32 cellular contexts compared by ENCODE assay signal in genomic region chr2:121228521-121228920, GRCh38. TPM values are rescaled to one million over a fixed set of nuclear protein-coding genes. Genes with fewer than 3 reads are reported as not detected.
"Had no signal": no experiment of that assay in that cellular context is flagged by ENCODE, and none has a peak within 500 bp of the region (broad histone marks: within the 10 kb centered on the region; RNA-seq: fewer than 3 reads in every experiment).

No MANE protein-coding gene starts in this region.

- H3K4me1 ChIP-seq: ascending aorta, heart left ventricle, prostate gland, sigmoid colon, tibial artery had no signal

- H3K9me3 ChIP-seq: ascending aorta, heart left ventricle, ovary, prostate gland, sigmoid colon, tibial artery had no signal

- H3K27ac Mint-ChIP-seq: activated CD4-positive, alpha-beta memory T cell treated with anti-CD3 and anti-CD28 coated beads for 36 hours; activated CD4-positive, alpha-beta T cell treated with anti-CD3 and anti-CD28 coated beads, Interleukin-2, amount 10 ng/mL, durations not matched to agents 24 days and 14 days; activated naive CD4-positive, alpha-beta T cell treated with anti-CD3 and anti-CD28 coated beads, Interleukin-2, amount 10 ng/mL, durations not matched to agents 7 days and 5 days; activated naive CD8-positive, alpha-beta T cell treated with anti-CD3 and anti-CD28 coated beads, Interleukin-2, amount 10 ng/mL, durations not matched to agents 7 days and 5 days; activated T-helper 1 cell treated with anti-CD3 and anti-CD28 coated beads, Interleukin-12 subunit alpha, Interleukin-12 subunit beta, Interleukin-2, Interleukin-4 antibody, amounts not matched to agents 30 ng/mL and 10 ng/mL and 1 ng/mL, durations not matched to agents 14 hours and 24 hours and 36 hours; immature natural killer cell; mesothelial cell of epicardium; nephron progenitor cell; stimulated activated memory B cell treated with anti-CD40 and anti-IgM and Interleukin-4, amounts not matched to agents 10 μg/mL and 1 μg/mL and 100 μg/mL, for 72 hours; stimulated activated naive CD8-positive, alpha-beta T cell treated with anti-CD3 and anti-CD28 coated beads, Interleukin-15, amount 100 ng/mL, for 72 hours; T-helper 1 cell treated with Interleukin-12 subunit alpha and Interleukin-12 subunit beta and Interleukin-4 antibody, amounts not matched to agents 30 μg/mL and 1 μg/mL, for 36 hours had no signal

- DNase-seq: activated CD4-positive, alpha-beta memory T cell treated with anti-CD3 and anti-CD28 coated beads for 36 hours; activated CD4-positive, alpha-beta T cell treated with anti-CD3 and anti-CD28 coated beads, Interleukin-2, amount 10 ng/mL, durations not matched to agents 24 days and 14 days; activated CD8-positive, alpha-beta memory T cell treated with anti-CD3 and anti-CD28 coated beads, Interleukin-2, amount 50 U/mL, for 4 hours; activated naive CD4-positive, alpha-beta T cell treated with anti-CD3 and anti-CD28 coated beads, Interleukin-2, amount 10 ng/mL, durations not matched to agents 7 days and 5 days; activated naive CD8-positive, alpha-beta T cell treated with anti-CD3 and anti-CD28 coated beads, Interleukin-2, amount 10 ng/mL, durations not matched to agents 7 days and 5 days; activated T-cell treated with anti-CD3 and anti-CD28 coated beads, Interleukin-2, amount 50 U/mL, for 1 hour; foreskin fibroblast; immature natural killer cell; naive B cell; nephron progenitor cell; ovary; sigmoid colon; stimulated activated CD4-positive, alpha-beta T cell treated with anti-CD3 and anti-CD28 coated beads, Interleukin-1b, Interleukin-23, amount 100 ng/mL, for 48 hours; stimulated activated CD4-positive, alpha-beta T cell treated with anti-CD3 and anti-CD28 coated beads, Interleukin-4, amount 100 ng/mL, for 4 hours; stimulated activated CD8-positive, alpha-beta memory T cell treated with anti-CD3 and anti-CD28 coated beads, Interleukin-4, amount 100 ng/mL, for 48 hours; stimulated activated naive CD8-positive, alpha-beta T cell treated with anti-CD3 and anti-CD28 coated beads, Interleukin-15, amount 100 ng/mL, for 72 hours; SW 1271; T-helper 9 cell; WERI-Rb-1 had no signal

- H3K9me3 Mint-ChIP-seq: activated CD4-positive, alpha-beta memory T cell treated with anti-CD3 and anti-CD28 coated beads for 36 hours; activated CD4-positive, alpha-beta T cell treated with anti-CD3 and anti-CD28 coated beads, Interleukin-2, amount 10 ng/mL, durations not matched to agents 24 days and 14 days; activated naive CD8-positive, alpha-beta T cell treated with anti-CD3 and anti-CD28 coated beads, Interleukin-2, amount 10 ng/mL, durations not matched to agents 7 days and 5 days; activated T-helper 1 cell treated with anti-CD3 and anti-CD28 coated beads, Interleukin-12 subunit alpha, Interleukin-12 subunit beta, Interleukin-2, Interleukin-4 antibody, amounts not matched to agents 30 ng/mL and 10 ng/mL and 1 ng/mL, durations not matched to agents 14 hours and 24 hours and 36 hours; immature natural killer cell; mesothelial cell of epicardium; nephron progenitor cell; stimulated activated memory B cell treated with anti-CD40 and anti-IgM and Interleukin-4, amounts not matched to agents 10 μg/mL and 1 μg/mL and 100 μg/mL, for 72 hours; T-helper 1 cell treated with Interleukin-12 subunit alpha and Interleukin-12 subunit beta and Interleukin-4 antibody, amounts not matched to agents 30 μg/mL and 1 μg/mL, for 36 hours had no signal

- H3K36me3 Mint-ChIP-seq: activated CD4-positive, alpha-beta memory T cell treated with anti-CD3 and anti-CD28 coated beads for 36 hours; activated naive CD4-positive, alpha-beta T cell treated with anti-CD3 and anti-CD28 coated beads, Interleukin-2, amount 10 ng/mL, durations not matched to agents 7 days and 5 days; activated naive CD8-positive, alpha-beta T cell treated with anti-CD3 and anti-CD28 coated beads, Interleukin-2, amount 10 ng/mL, durations not matched to agents 7 days and 5 days; brain; immature natural killer cell; mesothelial cell of epicardium; naive B cell had no signal

- H3K4me1 Mint-ChIP-seq: activated CD4-positive, alpha-beta T cell treated with anti-CD3 and anti-CD28 coated beads, Interleukin-2, amount 10 ng/mL, durations not matched to agents 24 days and 14 days; activated naive CD4-positive, alpha-beta T cell treated with anti-CD3 and anti-CD28 coated beads, Interleukin-2, amount 10 ng/mL, durations not matched to agents 7 days and 5 days; activated naive CD8-positive, alpha-beta T cell treated with anti-CD3 and anti-CD28 coated beads, Interleukin-2, amount 10 ng/mL, durations not matched to agents 7 days and 5 days; immature natural killer cell; mesothelial cell of epicardium; naive B cell; stimulated activated memory B cell treated with anti-CD40 and anti-IgM and Interleukin-4, amounts not matched to agents 10 μg/mL and 1 μg/mL and 100 μg/mL, for 72 hours; stimulated activated naive CD8-positive, alpha-beta T cell treated with anti-CD3 and anti-CD28 coated beads, Interleukin-15, amount 100 ng/mL, for 72 hours had no signal

- ATAC-seq: activated CD4-positive, CD25-positive, alpha-beta regulatory T cell treated with anti-CD3 and anti-CD28 coated beads, Interleukin-2, amount 50 U/mL, for 24 hours; heart left ventricle; stimulated activated memory B cell treated with anti-CD40 and anti-IgM and Interleukin-4, amounts not matched to agents 10 μg/mL and 1 μg/mL and 100 μg/mL, for 72 hours; stimulated activated naive CD8-positive, alpha-beta T cell treated with anti-CD3 and anti-CD28 coated beads, Interleukin-15, amount 100 ng/mL, for 72 hours had no signal

- H3K27ac ChIP-seq: ascending aorta, cardiac muscle cell, coronary artery, heart left ventricle, ovary, prostate gland, sigmoid colon, tibial artery had no signal

- H3K27me3 Mint-ChIP-seq: activated CD4-positive, alpha-beta memory T cell treated with anti-CD3 and anti-CD28 coated beads for 36 hours; activated CD4-positive, alpha-beta T cell treated with anti-CD3 and anti-CD28 coated beads, Interleukin-2, amount 10 ng/mL, durations not matched to agents 24 days and 14 days; activated naive CD4-positive, alpha-beta T cell treated with anti-CD3 and anti-CD28 coated beads, Interleukin-2, amount 10 ng/mL, durations not matched to agents 7 days and 5 days; activated naive CD8-positive, alpha-beta T cell treated with anti-CD3 and anti-CD28 coated beads, Interleukin-2, amount 10 ng/mL, durations not matched to agents 7 days and 5 days; naive B cell; stimulated activated memory B cell treated with anti-CD40 and anti-IgM and Interleukin-4, amounts not matched to agents 10 μg/mL and 1 μg/mL and 100 μg/mL, for 72 hours; stimulated activated naive CD8-positive, alpha-beta T cell treated with anti-CD3 and anti-CD28 coated beads, Interleukin-15, amount 100 ng/mL, for 72 hours had no signal

- H3K4me3 Mint-ChIP-seq: activated CD4-positive, alpha-beta memory T cell treated with anti-CD3 and anti-CD28 coated beads for 36 hours; activated CD4-positive, alpha-beta T cell treated with anti-CD3 and anti-CD28 coated beads, Interleukin-2, amount 10 ng/mL, durations not matched to agents 24 days and 14 days; activated naive CD4-positive, alpha-beta T cell treated with anti-CD3 and anti-CD28 coated beads, Interleukin-2, amount 10 ng/mL, durations not matched to agents 7 days and 5 days; activated naive CD8-positive, alpha-beta T cell treated with anti-CD3 and anti-CD28 coated beads, Interleukin-2, amount 10 ng/mL, durations not matched to agents 7 days and 5 days; activated T-helper 1 cell treated with anti-CD3 and anti-CD28 coated beads, Interleukin-12 subunit alpha, Interleukin-12 subunit beta, Interleukin-2, Interleukin-4 antibody, amounts not matched to agents 30 ng/mL and 10 ng/mL and 1 ng/mL, durations not matched to agents 14 hours and 24 hours and 36 hours; brain; immature natural killer cell; mesothelial cell of epicardium; naive B cell; nephron progenitor cell; stimulated activated memory B cell treated with anti-CD40 and anti-IgM and Interleukin-4, amounts not matched to agents 10 μg/mL and 1 μg/mL and 100 μg/mL, for 72 hours; stimulated activated naive CD8-positive, alpha-beta T cell treated with anti-CD3 and anti-CD28 coated beads, Interleukin-15, amount 100 ng/mL, for 72 hours; T-helper 1 cell treated with Interleukin-12 subunit alpha and Interleukin-12 subunit beta and Interleukin-4 antibody, amounts not matched to agents 30 μg/mL and 1 μg/mL, for 36 hours had no signal

- H3K4me3 ChIP-seq: ascending aorta, cardiac muscle cell, coronary artery, heart left ventricle, ovary, prostate gland, sigmoid colon, tibial artery had no signal

- H3K36me3 ChIP-seq: ascending aorta, cardiac muscle cell, heart left ventricle, ovary, prostate gland, sigmoid colon had no signal

- H3K27me3 ChIP-seq: ascending aorta, cardiac muscle cell, ovary, sigmoid colon had no signal

RNA-seq across cellular contexts. Expression of gene TFCP2L1, which starts 56.5 kb away (rescaled TPM):
- total RNA-seq: activated CD4-positive, alpha-beta T cell treated with anti-CD3 and anti-CD28 coated beads, Interleukin-2, amount 10 ng/mL, durations not matched to agents 24 days and 14 days; activated T-helper 1 cell treated with anti-CD3 and anti-CD28 coated beads, Interleukin-12 subunit alpha, Interleukin-12 subunit beta, Interleukin-2, Interleukin-4 antibody, amounts not matched to agents 30 ng/mL and 10 ng/mL and 1 ng/mL, durations not matched to agents 14 hours and 24 hours and 36 hours; cardiac muscle cell; endothelial cell of umbilical vein had no signal
